In the genomic region with DNA sequence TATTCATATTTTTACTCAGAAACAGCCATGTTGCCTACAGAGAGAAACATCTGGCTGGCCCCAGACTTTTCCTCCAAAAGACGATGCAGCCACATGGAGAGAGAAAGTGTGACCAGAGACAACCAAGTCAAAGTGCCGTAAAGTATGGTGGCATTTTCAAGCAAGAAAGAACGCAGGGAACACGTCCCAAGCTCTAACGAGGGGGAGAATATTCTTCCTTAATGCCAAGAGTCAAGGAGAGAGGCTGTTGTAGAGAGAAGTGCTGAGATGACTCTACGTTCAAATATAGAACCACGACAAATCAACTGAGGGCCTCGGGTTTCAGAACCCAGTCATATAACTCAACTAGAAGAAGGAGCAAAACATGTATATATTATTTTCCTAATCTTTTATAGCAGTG, we compare ENCODE assay signal across 13 cellular contexts. TPM values are rescaled to one million over a fixed set of nuclear protein-coding genes. Genes with fewer than 3 reads are reported as not detected.
A peak's percentile ranks its signal among the peaks of the same experiment; 100 is the strongest.
DNase-seq lines count a peak whose midpoint lies in the region; ATAC-seq, FAIRE-seq and TF ChIP-seq lines count a peak whose summit lies in the region.
"Had no signal": no experiment of that assay in that cellular context is flagged by ENCODE, and none has a peak within 500 bp of the region (broad histone marks: within the 10 kb centered on the region; RNA-seq: fewer than 3 reads in every experiment).

No MANE protein-coding gene starts in this region.

- no peaks in the 10 kb centered on the region for H3K27me3 Mint-ChIP-seq in CD4-positive, alpha-beta memory T cell
- no peaks in the 10 kb centered on the region for H3K27me3 Mint-ChIP-seq in activated T-helper 17 cell treated with anti-CD3 and anti-CD28 coated beads, Interleukin-2, amount 50 U/mL, for 72 hours
- H3K27me3 Mint-ChIP-seq in natural killer cell (ENCODE audit: low read depth in 2 of 2) (no peaks in the 10 kb centered on the region), MCF 10A (ENCODE audit: insufficient read depth, unreplicated experiment) (no peaks in the 10 kb centered on the region)

- no peak for DNase-seq in CD4-positive, alpha-beta memory T cell
- DNase-seq in GM19239 (ENCODE audit: insufficient read length, low spot score) (no peak), natural killer cell (no peak), MCF 10A (ENCODE audit: unreplicated experiment) (no peak), foreskin melanocyte (no peak)
- DNase-seq: NCI-H446 treated with DMSO at 0.1 percent for 48 hours had no signal

- H3K4me3 Mint-ChIP-seq in CD4-positive, alpha-beta memory T cell: peak overlapping the region in 7 of 8 donors; percentile 8 to 77 (median 65)
- peak overlapping the region; percentile 80 for H3K4me3 Mint-ChIP-seq in activated T-helper 17 cell treated with anti-CD3 and anti-CD28 coated beads, Interleukin-2, amount 50 U/mL, for 72 hours
- H3K4me3 Mint-ChIP-seq in natural killer cell (no peak overlapping the region), MCF 10A (ENCODE audit: unreplicated experiment) (no peak overlapping the region)

- peaks cover 22 to 43% of the 10 kb centered on the region in 2 donors for H3K36me3 Mint-ChIP-seq in CD4-positive, alpha-beta memory T cell
- peaks cover 100% of the 10 kb centered on the region for H3K36me3 Mint-ChIP-seq in activated T-helper 17 cell treated with anti-CD3 and anti-CD28 coated beads, Interleukin-2, amount 50 U/mL, for 72 hours (ENCODE audit: low read depth)
- H3K36me3 Mint-ChIP-seq in natural killer cell (no peaks in the 10 kb centered on the region), MCF 10A (ENCODE audit: insufficient read depth, unreplicated experiment) (peaks cover 10% of the 10 kb centered on the region)

- H3K36me3 ChIP-seq in CD4-positive, alpha-beta memory T cell (ENCODE audit: insufficient read depth, low read length): peaks cover 4% of the 10 kb centered on the region
- H3K36me3 ChIP-seq: cardiac muscle cell had no signal

- CTCF ChIA-PET in CD4-positive, alpha-beta memory T cell (lab: Charles Lee; ENCODE audit: partially characterized antibody): interaction anchor here (1.3 kb wide), 1 partner anchor 53 kb away, joined by 3 read pairs; no protein-coding TSS in a partner anchor
- CTCF ChIA-PET in MCF 10A (lab: Yijun Ruan, JAX): no interaction called here

- peak; percentile 86 for FAIRE-seq in GM19239 (lab: Jason Lieb, UNC)

- H3K27ac Mint-ChIP-seq in CD4-positive, alpha-beta memory T cell: peak overlapping the region; percentile 87 to 96 (median 94)
- H3K27ac Mint-ChIP-seq in activated T-helper 17 cell treated with anti-CD3 and anti-CD28 coated beads, Interleukin-2, amount 50 U/mL, for 72 hours: peak overlapping the region; percentile 96
- peak overlapping the region; percentile 78 to 82 for H3K27ac Mint-ChIP-seq in natural killer cell
- no peak overlapping the region for H3K27ac Mint-ChIP-seq in MCF 10A (ENCODE audit: low read depth, unreplicated experiment)

- peak overlapping the region; percentile 35 for H3K27ac ChIP-seq in CD4-positive, alpha-beta memory T cell (ENCODE audit: low read depth, low read length)
- H3K27ac ChIP-seq: BLaER1 treated with 17β-estradiol and CSF1 and Interleukin-3, amounts not matched to agents 10 nM and 100 nM; cardiac muscle cell; neutrophil; tibial artery had no signal

- no peaks in the 10 kb centered on the region for H3K9me3 ChIP-seq in CD4-positive, alpha-beta memory T cell (ENCODE audit: control insufficient read depth in 1 of 2, low read length in 2 of 2)
- H3K9me3 ChIP-seq: neutrophil, tibial artery had no signal

- H3K4me1 Mint-ChIP-seq in CD4-positive, alpha-beta memory T cell: peaks cover 44 to 86% (median 71%) of the 10 kb centered on the region in 4 donors
- peaks cover 53% of the 10 kb centered on the region for H3K4me1 Mint-ChIP-seq in activated T-helper 17 cell treated with anti-CD3 and anti-CD28 coated beads, Interleukin-2, amount 50 U/mL, for 72 hours
- peaks cover 48 to 72% of the 10 kb centered on the region in 2 donors for H3K4me1 Mint-ChIP-seq in natural killer cell
- peaks cover 31% of the 10 kb centered on the region for H3K4me1 Mint-ChIP-seq in MCF 10A (ENCODE audit: insufficient read depth, unreplicated experiment)

- POLR2A ChIA-PET in CD4-positive, alpha-beta memory T cell (lab: Charles Lee; ENCODE audit: partially characterized antibody): interaction anchor here (0.6 to 4.7 kb wide), 2 partner anchors 14 to 24 kb away, joined by 3 to 24 read pairs; no protein-coding TSS in a partner anchor
- POLR2A ChIA-PET in MCF 10A (lab: Yijun Ruan, JAX): interaction anchor here (0.6 kb wide), 1 partner anchor 56 kb away, joined by 5 read pairs; a partner anchor contains a TSS

- no peaks in the 10 kb centered on the region for H3K27me3 ChIP-seq in CD4-positive, alpha-beta memory T cell (ENCODE audit: insufficient read depth, low read length)
- H3K27me3 ChIP-seq: BLaER1 treated with 17β-estradiol and CSF1 and Interleukin-3, amounts not matched to agents 10 nM and 100 nM; cardiac muscle cell; neutrophil; tibial artery had no signal

- BruUV-seq in MCF 10A (replicated peaks; lab: Mats Ljungman, UMichigan): no TSS peak

- intact Hi-C loops in CD4-positive, alpha-beta memory T cell (cut with micrococcal nuclease): no loop called here
- intact Hi-C loops in natural killer cell (cut with micrococcal nuclease): no loop called here
- intact Hi-C loops in MCF 10A (cut with micrococcal nuclease): no loop called here

- peaks cover 83% of the 10 kb centered on the region for H3K4me1 ChIP-seq in CD4-positive, alpha-beta memory T cell (ENCODE audit: insufficient read depth, low read length)

- TF ChIP-seq CTCF in natural killer cell (IDR thresholded peaks at IDR 0.05) (no peak), MCF 10A (IDR thresholded peaks at IDR 0.05; ENCODE audit: unreplicated experiment) (no peak)

- peak; percentile 61 for ATAC-seq in activated T-helper 17 cell treated with anti-CD3 and anti-CD28 coated beads, Interleukin-2, amount 50 U/mL, for 72 hours (replicated peaks)
- ATAC-seq in natural killer cell: no peak
- no peak for ATAC-seq in GM21367 (IDR thresholded peaks at IDR 0.05; ENCODE audit: unreplicated experiment)
- no peak for ATAC-seq in GM19395 (IDR thresholded peaks at IDR 0.05; ENCODE audit: unreplicated experiment)

- no peak overlapping the region for H3K4me3 ChIP-seq in CD4-positive, alpha-beta memory T cell (ENCODE audit: low read length in 2 of 2)
- H3K4me3 ChIP-seq: BLaER1 treated with 17β-estradiol and CSF1 and Interleukin-3, amounts not matched to agents 10 nM and 100 nM; cardiac muscle cell; tibial artery had no signal

- peaks cover 0 to 3% (median 0%) of the 10 kb centered on the region in 8 donors for H3K9me3 Mint-ChIP-seq in CD4-positive, alpha-beta memory T cell
- H3K9me3 Mint-ChIP-seq in activated T-helper 17 cell treated with anti-CD3 and anti-CD28 coated beads, Interleukin-2, amount 50 U/mL, for 72 hours: no peaks in the 10 kb centered on the region
- H3K9me3 Mint-ChIP-seq in natural killer cell (no peaks in the 10 kb centered on the region), MCF 10A (ENCODE audit: unreplicated experiment) (no peaks in the 10 kb centered on the region)

RNA-seq across cellular contexts. Expression of a gene that starts 55.9 kb away (rescaled TPM):
- 100 to 1,000 TPM; 197 to 202 TPM for total RNA-seq in CD4-positive, alpha-beta memory T cell
- 100 to 1,000 TPM; 143 to 165 TPM for polyA plus RNA-seq in CD4-positive, alpha-beta memory T cell
- 100 to 1,000 TPM; 173 to 492 TPM for total RNA-seq in activated T-helper 17 cell treated with anti-CD3 and anti-CD28 coated beads, Interleukin-2, amount 50 U/mL, for 72 hours
- total RNA-seq in natural killer cell (100 to 1,000 TPM; 177 to 209 (median 203) TPM), MCF 10A (2022) (24.4 and 26.6 TPM in 2 replicates)

Comparison
In these comparisons a context has a peak if more than half of its experiments do, and no peak if none do; other contexts are left out.
1. H3K4me3 Mint-ChIP-seq: peak in CD4-positive, alpha-beta memory T cell (7 of 8) and activated T-helper 17 cell treated with anti-CD3 and anti-CD28 coated beads, Interleukin-2, amount 50 U/mL, for 72 hours (single experiment); none in natural killer cell (single experiment) and MCF 10A (single experiment).